ENCODE assay signal across 20 cellular contexts in the genomic region with DNA sequence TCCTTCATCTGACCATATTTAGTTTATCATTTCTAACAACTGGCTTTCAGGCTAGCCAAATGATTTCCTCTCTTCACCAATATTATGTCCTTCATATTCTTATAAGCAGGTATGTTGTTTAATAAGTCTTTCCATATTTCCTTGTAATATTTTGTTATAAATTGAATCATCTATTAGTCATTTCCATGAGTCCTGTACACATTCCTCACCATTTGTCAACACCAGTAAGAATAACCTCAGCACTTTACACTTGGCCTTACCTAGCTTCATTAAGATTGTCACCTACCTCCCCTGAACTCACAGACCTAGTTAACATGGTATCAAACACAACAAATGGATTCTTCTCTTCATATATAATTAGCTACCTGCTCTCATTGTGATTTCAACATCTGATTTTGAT.
DNase-seq lines count a peak whose midpoint lies in the region; ATAC-seq and TF ChIP-seq lines count a peak whose summit lies in the region.
"Had no signal": no experiment of that assay in that cellular context is flagged by ENCODE, and none has a peak within 500 bp of the region (broad histone marks: within the 10 kb centered on the region; RNA-seq: fewer than 3 reads in every experiment).

No MANE protein-coding gene starts in this region.

- intact Hi-C loops in PC-9 (cut with micrococcal nuclease; ENCODE audit: unreplicated experiment) = no loop called here

- H3K9me3 ChIP-seq in GM23248 (ENCODE audit: low read depth) (no peaks in the 10 kb centered on the region), PC-9 (ENCODE audit: insufficient read depth, low read depth) (0 out of 2 replicates have a peak, but pooled peaks cover 4% of the 10 kb centered on the region)

- DNase-seq in GM23248 (peak; percentile 17), PC-9 (no peak), dermis blood vessel endothelial cell (peak; percentile 34), kidney tubule cell (ENCODE audit: low spot score) (peak; percentile 6), mesenteric fat pad (ENCODE audit: low spot score) (no peak)
- DNase-seq in effector memory CD8-positive, alpha-beta T cell = no peak
- DNase-seq: ACHN; C1 segment of cervical spinal cord; CD8-positive, alpha-beta memory T cell; DMS53; KBM-7; NCI-H1417; NCI-H187 treated with DMSO at 0.1 percent for 48 hours; NCI-H226; NCI-H524 treated with DMSO at 0.1 percent for 48 hours; SHP77 treated with DMSO at 0.1 percent for 48 hours; T-helper 1 cell had no signal

- H4K20me1 ChIP-seq in GM23248 (ENCODE audit: insufficient read depth) (no peaks in the 10 kb centered on the region), PC-9 (ENCODE audit: insufficient read depth) (no peaks in the 10 kb centered on the region)

- H3K4me3 ChIP-seq in GM23248 (no peak overlapping the region), PC-9 (no peak overlapping the region)

- H2AFZ ChIP-seq in GM23248 (no peak overlapping the region), PC-9 (0 out of 2 replicates have a peak overlapping the region, but pooled peaks have one; percentile 46)

- POLR2A ChIA-PET in PC-9 (lab: Charles Lee; ENCODE audit: unreplicated experiment) = no interaction called here

- no peaks in the 10 kb centered on the region for H3K4me1 Mint-ChIP-seq in effector memory CD8-positive, alpha-beta T cell (ENCODE audit: low read depth in 2 of 2)
- H3K4me1 Mint-ChIP-seq: CD8-positive, alpha-beta memory T cell had no signal

- H3K27me3 ChIP-seq in GM23248 (replicated peaks; ENCODE audit: insufficient read depth) = no peaks in the 10 kb centered on the region
- H3K27me3 ChIP-seq in PC-9 (ENCODE audit: insufficient read depth, low read depth) = no peaks in the 10 kb centered on the region

- H3K27ac ChIP-seq in GM23248 (no peak overlapping the region), PC-9 (no peak overlapping the region)

- H3K79me2 ChIP-seq in GM23248 (ENCODE audit: insufficient read depth) (no peaks in the 10 kb centered on the region), PC-9 (ENCODE audit: low read depth) (no peaks in the 10 kb centered on the region)

- CTCF ChIA-PET in PC-9 (lab: Charles Lee) = no interaction called here

- in situ Hi-C loops in GM23248 (cut with MboI) = no loop called here

- no peak for TF ChIP-seq CTCF in PC-9 (conservative IDR thresholded peaks at IDR 0.05)

- no peaks in the 10 kb centered on the region for H3K27me3 Mint-ChIP-seq in effector memory CD8-positive, alpha-beta T cell
- H3K27me3 Mint-ChIP-seq: CD8-positive, alpha-beta memory T cell had no signal

- H3K9me2 ChIP-seq in GM23248 (ENCODE audit: insufficient read depth) (no peaks in the 10 kb centered on the region), PC-9 (ENCODE audit: insufficient read depth) (no peaks in the 10 kb centered on the region)

- no TSS peak for BruUV-seq in PC-9 (replicated peaks; lab: Mats Ljungman, UMichigan)

- H3F3A ChIP-seq in GM23248 (ENCODE audit: insufficient read depth) (no peaks in the 10 kb centered on the region), PC-9 (ENCODE audit: insufficient read depth, low read depth) (no peaks in the 10 kb centered on the region)

- no peak overlapping the region for H3K27ac Mint-ChIP-seq in effector memory CD8-positive, alpha-beta T cell
- H3K27ac Mint-ChIP-seq: CD8-positive, alpha-beta memory T cell had no signal

- H3K36me3 ChIP-seq in GM23248 (ENCODE audit: low read depth) (no peaks in the 10 kb centered on the region), PC-9 (ENCODE audit: low read depth) (no peaks in the 10 kb centered on the region)

- H3K4me1 ChIP-seq in GM23248 (ENCODE audit: insufficient read depth) = no peaks in the 10 kb centered on the region
- no peaks in the 10 kb centered on the region for H3K4me1 ChIP-seq in PC-9 (replicated peaks; ENCODE audit: insufficient read depth)

- no peak overlapping the region for H3K4me2 ChIP-seq in GM23248 (ENCODE audit: unreplicated experiment)
- H3K4me2 ChIP-seq in PC-9 = no peak overlapping the region

- ATAC-seq in HG03460 (IDR thresholded peaks at IDR 0.05; ENCODE audit: unreplicated experiment) = no peak
- ATAC-seq in effector memory CD8-positive, alpha-beta T cell (replicated peaks) = no peak
- ATAC-seq: HCT116, HepG2 had no signal

- no peak overlapping the region for H3K9ac ChIP-seq in GM23248

- no peaks in the 10 kb centered on the region for H3K36me3 Mint-ChIP-seq in effector memory CD8-positive, alpha-beta T cell (ENCODE audit: insufficient read depth)
- H3K36me3 Mint-ChIP-seq: CD8-positive, alpha-beta memory T cell had no signal

- peaks cover 0 to 3% of the 10 kb centered on the region in 2 donors for H3K9me3 Mint-ChIP-seq in effector memory CD8-positive, alpha-beta T cell

- no peak overlapping the region for H3K4me3 Mint-ChIP-seq in effector memory CD8-positive, alpha-beta T cell
- H3K4me3 Mint-ChIP-seq: CD8-positive, alpha-beta memory T cell had no signal

Comparison
In these comparisons a context has a peak if more than half of its experiments do, and no peak if none do; other contexts are left out.
1. DNase-seq: peak in GM23248 (single experiment), dermis blood vessel endothelial cell (single experiment) and kidney tubule cell (single experiment); none in PC-9 (0 of 2), mesenteric fat pad (single experiment) and effector memory CD8-positive, alpha-beta T cell (0 of 3).